In the genomic region with DNA sequence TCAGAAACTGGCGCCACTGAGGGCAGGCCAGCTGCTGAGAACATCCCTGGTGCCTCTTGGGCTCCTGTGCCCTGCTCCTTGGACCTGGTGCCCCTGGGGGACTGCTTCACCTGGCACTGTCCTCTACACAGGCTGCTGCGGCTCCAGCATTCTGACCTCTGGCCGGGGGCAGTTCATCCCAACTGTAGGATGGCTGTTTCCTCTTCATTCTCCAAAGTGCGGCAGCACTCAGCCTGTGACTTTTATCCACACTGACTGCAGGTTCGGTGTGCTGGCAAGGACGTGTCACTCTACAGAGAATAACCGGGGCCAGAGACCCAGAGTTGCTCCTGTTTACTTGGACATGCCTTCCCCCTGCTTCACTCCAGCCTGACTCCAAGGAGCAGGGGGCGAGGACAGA, we compare ENCODE assay signal across 2 cellular contexts.
TF ChIP-seq lines count a peak whose summit lies in the region.

No MANE protein-coding gene starts in this region.

TF ChIP-seq in K562, 482 proteins besides CTCF, POLR2A, EP300 and RAD21:
- TF ChIP-seq FOXK1 (CRISPR knock-in tag; IDR thresholded peaks at IDR 0.05; ENCODE audit: borderline replicate concordance) = no peak
- no peak for TF ChIP-seq ETV6 (IDR thresholded peaks at IDR 0.05; ENCODE audit: borderline replicate concordance in 1 of 2, low read depth in 2 of 2, low read length in 1 of 2)
- no peak for TF ChIP-seq ETV6 (CRISPR knock-in tag; IDR thresholded peaks at IDR 0.05; ENCODE audit: borderline replicate concordance)
- TF ChIP-seq, protein P1, sequence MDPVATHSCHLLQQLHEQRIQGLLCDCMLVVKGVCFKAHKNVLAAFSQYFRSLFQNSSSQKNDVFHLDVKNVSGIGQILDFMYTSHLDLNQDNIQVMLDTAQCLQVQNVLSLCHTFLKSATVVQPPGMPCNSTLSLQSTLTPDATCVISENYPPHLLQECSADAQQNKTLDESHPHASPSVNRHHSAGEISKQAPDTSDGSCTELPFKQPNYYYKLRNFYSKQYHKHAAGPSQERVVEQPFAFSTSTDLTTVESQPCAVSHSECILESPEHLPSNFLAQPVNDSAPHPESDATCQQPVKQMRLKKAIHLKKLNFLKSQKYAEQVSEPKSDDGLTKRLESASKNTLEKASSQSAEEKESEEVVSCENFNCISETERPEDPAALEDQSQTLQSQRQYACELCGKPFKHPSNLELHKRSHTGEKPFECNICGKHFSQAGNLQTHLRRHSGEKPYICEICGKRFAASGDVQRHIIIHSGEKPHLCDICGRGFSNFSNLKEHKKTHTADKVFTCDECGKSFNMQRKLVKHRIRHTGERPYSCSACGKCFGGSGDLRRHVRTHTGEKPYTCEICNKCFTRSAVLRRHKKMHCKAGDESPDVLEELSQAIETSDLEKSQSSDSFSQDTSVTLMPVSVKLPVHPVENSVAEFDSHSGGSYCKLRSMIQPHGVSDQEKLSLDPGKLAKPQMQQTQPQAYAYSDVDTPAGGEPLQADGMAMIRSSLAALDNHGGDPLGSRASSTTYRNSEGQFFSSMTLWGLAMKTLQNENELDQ (CRISPR knock-in tag; IDR thresholded peaks at IDR 0.05; ENCODE audit: borderline replicate concordance) = no peak
- no peak for TF ChIP-seq BRCA1 (IDR thresholded peaks at IDR 0.05)
- no peak for TF ChIP-seq BRCA1 (CRISPR knock-in tag; IDR thresholded peaks at IDR 0.05)
- TF ChIP-seq, protein P2, sequence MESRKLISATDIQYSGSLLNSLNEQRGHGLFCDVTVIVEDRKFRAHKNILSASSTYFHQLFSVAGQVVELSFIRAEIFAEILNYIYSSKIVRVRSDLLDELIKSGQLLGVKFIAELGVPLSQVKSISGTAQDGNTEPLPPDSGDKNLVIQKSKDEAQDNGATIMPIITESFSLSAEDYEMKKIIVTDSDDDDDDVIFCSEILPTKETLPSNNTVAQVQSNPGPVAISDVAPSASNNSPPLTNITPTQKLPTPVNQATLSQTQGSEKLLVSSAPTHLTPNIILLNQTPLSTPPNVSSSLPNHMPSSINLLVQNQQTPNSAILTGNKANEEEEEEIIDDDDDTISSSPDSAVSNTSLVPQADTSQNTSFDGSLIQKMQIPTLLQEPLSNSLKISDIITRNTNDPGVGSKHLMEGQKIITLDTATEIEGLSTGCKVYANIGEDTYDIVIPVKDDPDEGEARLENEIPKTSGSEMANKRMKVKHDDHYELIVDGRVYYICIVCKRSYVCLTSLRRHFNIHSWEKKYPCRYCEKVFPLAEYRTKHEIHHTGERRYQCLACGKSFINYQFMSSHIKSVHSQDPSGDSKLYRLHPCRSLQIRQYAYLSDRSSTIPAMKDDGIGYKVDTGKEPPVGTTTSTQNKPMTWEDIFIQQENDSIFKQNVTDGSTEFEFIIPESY (CRISPR knock-in tag; IDR thresholded peaks at IDR 0.05) = no peak
- no peak for TF ChIP-seq MEF2A (IDR thresholded peaks at IDR 0.05; ENCODE audit: control insufficient read depth, low read depth, low read length)

TF ChIP-seq in HepG2, 621 proteins besides CTCF, POLR2A, EP300 and RAD21:
- TF ChIP-seq HNF4A (CRISPR knock-in tag; IDR thresholded peaks at IDR 0.05) = peak; percentile 27; the same call in 1 of the 2 replicates
- no peak for TF ChIP-seq REXO4 (CRISPR knock-in tag; IDR thresholded peaks at IDR 0.05; ENCODE audit: borderline replicate concordance)
- no peak for TF ChIP-seq LCORL (IDR thresholded peaks at IDR 0.05)
- 0 out of 2 replicates have a peak, but pooled peaks have one; percentile 16 for TF ChIP-seq LCORL (CRISPR knock-in tag; IDR thresholded peaks at IDR 0.05)
